8 cellular contexts compared by ENCODE assay signal in the genomic region with DNA sequence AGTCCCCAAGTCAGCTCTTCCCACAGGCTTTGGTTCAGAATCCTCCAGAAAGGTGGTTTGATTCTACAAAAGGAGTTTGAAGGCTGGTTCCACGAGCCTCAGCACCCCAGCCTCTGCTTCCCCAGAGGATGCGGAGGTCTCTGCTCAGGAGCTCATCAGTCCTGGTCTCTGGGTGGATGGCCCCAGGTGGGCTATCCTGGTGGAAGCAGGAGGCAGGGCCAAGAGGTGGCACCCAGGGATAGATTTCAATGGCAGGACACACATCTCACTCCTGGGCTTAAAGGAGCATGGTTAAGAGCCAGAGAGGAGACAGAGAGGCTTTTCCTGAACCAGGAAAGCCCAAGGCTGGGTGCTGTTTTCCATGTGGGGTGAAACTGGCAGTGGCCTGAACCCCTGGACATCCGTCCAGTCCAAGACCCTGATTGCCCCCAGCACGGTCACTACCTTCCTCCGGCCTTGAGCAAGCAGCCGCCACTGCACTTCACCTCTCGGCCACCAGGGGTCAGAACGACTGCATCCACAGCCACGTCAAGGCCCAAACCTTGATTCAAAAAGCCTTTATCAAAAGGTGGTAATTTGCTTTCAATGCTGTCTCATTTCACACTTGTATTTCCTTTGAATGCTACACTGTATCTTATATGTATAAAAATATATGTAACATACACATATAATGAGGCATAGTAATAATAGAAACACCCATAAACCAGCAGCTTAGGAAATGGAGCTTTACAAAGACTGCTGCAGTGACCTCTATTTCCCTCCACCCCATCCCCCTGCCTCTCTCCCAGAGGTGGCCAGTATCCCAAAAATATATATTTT. TPM values are rescaled to one million over a fixed set of nuclear protein-coding genes. Genes with fewer than 3 reads are reported as not detected.
DNase-seq lines count a peak whose midpoint lies in the region; ATAC-seq, FAIRE-seq and TF ChIP-seq lines count a peak whose summit lies in the region.

No MANE protein-coding gene starts in this region.

- H3K4me1 ChIP-seq in SJCRH30 (no peaks in the 10 kb centered on the region), tibial artery (peaks cover 0 to 3% (median 0%) of the 10 kb centered on the region in 4 donors)

- H3K9me3 ChIP-seq in SJCRH30 (replicated peaks), result no peaks in the 10 kb centered on the region
- H3K9me3 ChIP-seq in tibial artery, result no peaks in the 10 kb centered on the region

- TF ChIP-seq CTCF in osteocyte (IDR thresholded peaks at IDR 0.05), result peak; percentile 96
- TF ChIP-seq CTCF in tibial artery (IDR thresholded peaks at IDR 0.05), result peak; percentile 94 to 97

- no peak for ATAC-seq in GM21825 (IDR thresholded peaks at IDR 0.05; ENCODE audit: unreplicated experiment)

- no peaks in the 10 kb centered on the region for H3K9me3 Mint-ChIP-seq in osteocyte (ENCODE audit: unreplicated experiment)

- no peak overlapping the region for H3K27ac Mint-ChIP-seq in osteocyte (ENCODE audit: unreplicated experiment)

- H3K36me3 Mint-ChIP-seq in osteocyte (ENCODE audit: unreplicated experiment), result no peaks in the 10 kb centered on the region

- H3K27me3 Mint-ChIP-seq in osteocyte (ENCODE audit: unreplicated experiment), result peaks cover 17% of the 10 kb centered on the region

- H3K4me3 Mint-ChIP-seq in osteocyte (ENCODE audit: unreplicated experiment), result no peak overlapping the region

- H3K4me1 Mint-ChIP-seq in osteocyte (ENCODE audit: unreplicated experiment), result no peaks in the 10 kb centered on the region

- no peak overlapping the region for H3K27ac ChIP-seq in SJCRH30
- no peak overlapping the region for H3K27ac ChIP-seq in tibial artery

- DNase-seq in D341Med (ENCODE audit: low spot score) (peak; percentile 78), HTR-8/SVneo (ENCODE audit: insufficient read length, low spot score) (peak; percentile 43), SJCRH30 (peak; percentile 48 to 70), activated gamma-delta T cell treated with Interleukin-2 at 50 U/mL for 16 hours (peak; percentile 86), foreskin melanocyte (peak; percentile 34), osteocyte (ENCODE audit: extremely low spot score, unreplicated experiment) (peak; percentile 92), tibial artery (peak; percentile 80 to 81)

- H3K36me3 ChIP-seq in SJCRH30 (no peaks in the 10 kb centered on the region; the same call in 1 of the 2 replicates), tibial artery (no peaks in the 10 kb centered on the region)

- FAIRE-seq in HTR-8/SVneo (lab: Jason Lieb, UNC), result peak; percentile 69

- intact Hi-C loops in tibial artery (cut with DNase I; ENCODE audit: low total_unique reads), result loop anchor here (5.0 kb wide), 2 partner anchors 103 to 208 kb away; no protein-coding TSS in a partner anchor

- H3K4me3 ChIP-seq in SJCRH30, result no peak overlapping the region
- no peak overlapping the region for H3K4me3 ChIP-seq in tibial artery

- H3K27me3 ChIP-seq in SJCRH30, result no peaks in the 10 kb centered on the region
- H3K27me3 ChIP-seq in tibial artery, result no peaks in the 10 kb centered on the region

RNA-seq across cellular contexts. Expression of a gene that starts 19.3 kb away (rescaled TPM):
- 0.14 and 0.15 TPM in 2 replicates for total RNA-seq in SJCRH30 (2014; rRNA removed; shearing (Covaris generic))
- 0.91 TPM in 1 of 2 replicates, not detected in the other for total RNA-seq in osteocyte

RNA-seq across cellular contexts. Expression of a gene that starts 32.6 kb away (rescaled TPM):
- 86.9 and 90.1 TPM in 2 replicates for total RNA-seq in SJCRH30 (2014; rRNA removed; shearing (Covaris generic))
- 0.99 and 1.7 TPM in 2 replicates for total RNA-seq in osteocyte

RNA-seq across cellular contexts. Expression of a gene that starts 46.9 kb away (rescaled TPM):
- total RNA-seq in SJCRH30 (2014; rRNA removed; shearing (Covaris generic)), result not detected in 2 replicates
- not detected in 2 replicates for total RNA-seq in osteocyte

Comparison
In these comparisons a context has a peak if more than half of its experiments do, and no peak if none do; other contexts are left out.
1. DNase-seq: peak in every context shown above with its lines; median percentile 92 in osteocyte; 86 in activated gamma-delta T cell treated with Interleukin-2 at 50 U/mL for 16 hours; 80 in tibial artery; 78 in D341Med; 59 in SJCRH30; 43 in HTR-8/SVneo; 34 in foreskin melanocyte.
2. RNA of a gene that starts 32.6 kb away (total RNA-seq): 86.9 to 90.1 TPM in SJCRH30; 0.99 to 1.7 TPM in osteocyte; every median in the first group is over 10 times any median in the second.